15 cellular contexts compared by ENCODE assay signal in the genomic region with DNA sequence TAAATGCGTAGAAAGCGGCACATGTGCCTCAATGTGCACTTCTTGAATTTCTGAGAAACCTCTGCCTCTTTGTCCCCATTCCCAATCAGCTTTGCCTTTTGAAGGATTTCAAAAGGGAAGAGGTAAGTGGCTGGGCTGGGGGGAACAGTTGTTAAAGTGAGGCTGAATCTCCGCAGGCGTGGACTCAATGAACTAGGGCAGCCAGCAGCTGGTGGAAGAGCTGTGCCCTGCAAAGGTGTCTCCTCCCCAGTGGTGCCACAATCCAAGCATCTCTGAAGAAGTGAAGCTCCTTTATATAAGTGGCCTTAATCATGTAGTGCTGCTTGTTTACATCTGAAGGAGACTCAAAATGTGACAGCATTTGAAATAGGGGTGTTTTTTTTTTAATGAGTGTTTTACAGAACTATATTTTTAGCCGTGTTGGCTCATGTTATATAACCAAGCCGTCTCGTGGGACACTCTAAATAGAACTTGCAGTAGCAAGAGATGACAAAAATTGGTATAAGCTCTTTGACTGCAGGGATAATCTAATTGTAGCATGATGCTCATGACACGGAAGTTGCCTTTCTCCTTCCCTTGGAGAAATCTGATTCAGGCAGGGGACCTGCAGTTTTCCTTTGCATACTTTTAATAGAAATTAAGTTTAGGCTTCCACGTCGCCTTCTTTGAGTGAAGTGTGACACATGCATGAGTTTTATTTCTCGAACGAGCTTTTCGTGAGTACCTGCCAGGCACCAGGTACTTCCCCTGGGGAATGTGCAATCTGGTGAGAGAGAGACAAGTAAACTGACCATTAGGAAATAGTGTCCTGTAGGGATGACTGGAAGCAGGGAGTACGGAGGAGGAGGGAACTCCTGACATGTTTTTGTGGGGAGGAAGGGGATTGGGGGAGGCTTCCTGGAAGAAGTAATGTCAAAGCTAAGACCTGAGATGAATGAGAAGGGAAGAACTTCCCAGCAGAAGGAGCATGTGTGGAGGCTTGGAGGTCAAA.
"Had no signal": no experiment of that assay in that cellular context is flagged by ENCODE, and none has a peak within 500 bp of the region (broad histone marks: within the 10 kb centered on the region; RNA-seq: fewer than 3 reads in every experiment).

No MANE protein-coding gene starts in this region.

- H3K4me3 ChIP-seq: gastroesophageal sphincter, thyroid gland had no signal

- H3K27me3 ChIP-seq: gastroesophageal sphincter, thyroid gland had no signal

- H3K27ac ChIP-seq: epithelial cell of prostate, thyroid gland had no signal

- H3K9me3 ChIP-seq: thyroid gland had no signal

- DNase-seq: activated CD4-positive, alpha-beta T cell treated with anti-CD3 and anti-CD28 coated beads, Interleukin-2, amount 10 ng/mL, durations not matched to agents 24 days and 14 days; activated effector memory CD4-positive, alpha-beta T cell treated with anti-CD3 and anti-CD28 coated beads, Interleukin-2, amount 50 U/mL, for 16 hours; activated naive CD8-positive, alpha-beta T cell treated with anti-CD3 and anti-CD28 coated beads, Interleukin-2, amount 10 ng/mL, durations not matched to agents 7 days and 5 days; activated T-cell treated with anti-CD3 and anti-CD28 coated beads, Interleukin-2, amount 50 U/mL, for 24 hours; central memory CD4-positive, alpha-beta T cell; effector memory CD8-positive, alpha-beta T cell; naive thymus-derived CD8-positive, alpha-beta T cell; SHP77 treated with DMSO at 0.1 percent for 48 hours; stimulated activated CD4-positive, alpha-beta T cell treated with anti-CD3 and anti-CD28 coated beads, Interleukin-4, amount 100 ng/mL, for 1 hour; stimulated activated naive CD8-positive, alpha-beta T cell treated with anti-CD3 and anti-CD28 coated beads, Interleukin-15, amount 100 ng/mL, for 72 hours; T-helper 17 cell; thyroid gland had no signal

- H3K4me1 ChIP-seq: thyroid gland had no signal

- ATAC-seq: effector memory CD8-positive, alpha-beta T cell; gastroesophageal sphincter; naive thymus-derived CD8-positive, alpha-beta T cell; stimulated activated naive CD8-positive, alpha-beta T cell treated with anti-CD3 and anti-CD28 coated beads, Interleukin-15, amount 100 ng/mL, for 72 hours; T-helper 17 cell; WTC11 had no signal
